In genomic region chr12:10140001-10140400, GRCh38 we compare ENCODE assay signal across 9 cellular contexts. TPM values are rescaled to one million over a fixed set of nuclear protein-coding genes. Genes with fewer than 3 reads are reported as not detected.
DNase-seq lines count a peak whose midpoint lies in the region; ATAC-seq, FAIRE-seq and TF ChIP-seq lines count a peak whose summit lies in the region.
"Had no signal": no experiment of that assay in that cellular context is flagged by ENCODE, and none has a peak within 500 bp of the region (broad histone marks: within the 10 kb centered on the region; RNA-seq: fewer than 3 reads in every experiment).

No MANE protein-coding gene starts in this region.

- no peak overlapping the region for H3K27ac ChIP-seq in body of pancreas
- H3K27ac ChIP-seq in keratinocyte (ENCODE audit: control insufficient read depth, insufficient read depth, low read length): no peak overlapping the region

- no peak for TF ChIP-seq POLR2A in body of pancreas (IDR thresholded peaks at IDR 0.05)

- dilution Hi-C loops in keratinocyte (cut with MboI; ENCODE audit: extremely low pct_ligation_motif_present, low sequenced_read_pairs): no loop called here

- TF ChIP-seq CTCF in body of pancreas (IDR thresholded peaks at IDR 0.05) (peak in 6 of 7 experiments; percentile 8 to 54 (median 32)), keratinocyte (optimal IDR thresholded peaks at IDR 0.05 in 1 of 3, IDR thresholded peaks at IDR 0.05 in 1 of 3, conservative IDR thresholded peaks at IDR 0.05 in 1 of 3; ENCODE audit: extremely low read depth in 1 of 3, insufficient read depth in 2 of 3, low read length in 3 of 3) (peak; percentile 50 to 75 (median 53))

- H3K79me2 ChIP-seq in keratinocyte (ENCODE audit: control insufficient read depth, insufficient read depth, low read length): no peaks in the 10 kb centered on the region

- H3K4me3 ChIP-seq in body of pancreas (no peak overlapping the region), keratinocyte (ENCODE audit: control insufficient read depth in 2 of 3, extremely low read depth in 1 of 3, insufficient read depth in 2 of 3, low read depth in 1 of 3, low read length in 3 of 3) (no peak overlapping the region)

- H3K9me1 ChIP-seq in keratinocyte (ENCODE audit: control insufficient read depth, extremely low read depth, insufficient read depth, low read length): no peaks in the 10 kb centered on the region

- H3K27me3 ChIP-seq in body of pancreas (peaks cover 0 to 4% of the 10 kb centered on the region in 2 donors), keratinocyte (ENCODE audit: control insufficient read depth, extremely low read depth, insufficient read depth, low read length) (no peaks in the 10 kb centered on the region)

- 8 to 12% methylated on average over 2 of the region's 2 CpGs for WGBS in body of pancreas, 2 donors

- ATAC-seq in body of pancreas: no peak
- no peak for ATAC-seq in HG03469 (IDR thresholded peaks at IDR 0.05; ENCODE audit: unreplicated experiment)
- no peak for ATAC-seq in GM19351 (IDR thresholded peaks at IDR 0.05; ENCODE audit: unreplicated experiment)

- H3K4me2 ChIP-seq in keratinocyte (ENCODE audit: control insufficient read depth, extremely low read depth, insufficient read depth, low read depth, low read length): no peak overlapping the region

- H4K20me1 ChIP-seq in keratinocyte (ENCODE audit: control insufficient read depth, extremely low read depth, insufficient read depth, low read length): no peaks in the 10 kb centered on the region

- peak; percentile 57 for DNase-seq in DMS153 (lab: John Stamatoyannopoulos, UW)
- peak; percentile 23 for DNase-seq in HuH-7 (ENCODE audit: low spot score)
- DNase-seq in SKM-1 (lab: John Stamatoyannopoulos, UW; ENCODE audit: unreplicated experiment): peak; percentile 23
- peak in 2 of 4 donors; percentile 18 to 34 for DNase-seq in body of pancreas
- DNase-seq in keratinocyte (ENCODE audit: low read depth, low spot score): no peak
- peak; percentile 55 for DNase-seq in stimulated activated CD4-positive, alpha-beta T cell treated with anti-CD3 and anti-CD28 coated beads, Interleukin-4, amount 100 ng/mL, for 24 hours

- no peaks in the 10 kb centered on the region for H3K9me3 ChIP-seq in body of pancreas
- no peaks in the 10 kb centered on the region for H3K9me3 ChIP-seq in keratinocyte (ENCODE audit: control insufficient read depth, low read depth, low read length)

- intact Hi-C loops in body of pancreas (cut with DNase I): no loop called here

- FAIRE-seq in keratinocyte (lab: Jason Lieb, UNC): peak; percentile 82

- no peak overlapping the region for H2AFZ ChIP-seq in keratinocyte (ENCODE audit: control insufficient read depth, low read length)

- H3K4me1 ChIP-seq in body of pancreas: no peaks in the 10 kb centered on the region
- no peaks in the 10 kb centered on the region for H3K4me1 ChIP-seq in keratinocyte (ENCODE audit: control insufficient read depth, extremely low read depth, insufficient read depth, low read length)

- H3K9ac ChIP-seq in keratinocyte (ENCODE audit: control insufficient read depth, extremely low read depth, insufficient read depth, low read length): no peak overlapping the region

- H3K36me3 ChIP-seq in body of pancreas (replicated peaks in 1 of 2; ENCODE audit: insufficient read depth in 1 of 2, low read depth in 2 of 2): no peaks in the 10 kb centered on the region
- H3K36me3 ChIP-seq in keratinocyte (ENCODE audit: control insufficient read depth in 2 of 2, extremely low read depth in 1 of 2, insufficient read depth in 2 of 2, low read length in 2 of 2): no peaks in the 10 kb centered on the region

RNA-seq across cellular contexts. Expression of gene CLEC7A, which starts 10.0 kb away (rescaled TPM):
- total RNA-seq in body of pancreas: 1 to 10 TPM in 1 of 2 donors, not detected in 1; 5.7 TPM
- polyA plus RNA-seq in keratinocyte: 0.31 to 0.62 TPM (median 0.62 TPM) in 3 replicates
- polyA plus RNA-seq in keratinocyte (2011; ENCODE audit: low read depth): not detected
- 0.12 and 0.18 TPM in 2 replicates for polyA plus RNA-seq in keratinocyte (2011; cell fraction: cytosol; rRNA removed)
- 0.17 and 0.29 TPM in 2 replicates for polyA plus RNA-seq in keratinocyte (2011; cell fraction: nucleus; rRNA removed)
- polyA plus RNA-seq in keratinocyte (2012; ENCODE audit: low replicate concordance): 0.17 TPM in 1 of 2 replicates, not detected in the other
- polyA minus RNA-seq in keratinocyte: 0.06 to 0.13 TPM in 2 of 3 replicates, not detected in the other
- polyA minus RNA-seq in keratinocyte (2011; cell fraction: cytosol; rRNA and poly(A)+ RNA removed): not detected
- not detected in 2 replicates for polyA minus RNA-seq in keratinocyte (2011; cell fraction: nucleus; rRNA and poly(A)+ RNA removed)

RNA-seq across cellular contexts. Expression of gene OLR1, which starts 31.9 kb away (rescaled TPM):
- total RNA-seq in body of pancreas: 1 to 10 TPM in 1 of 2 donors, under 1 TPM in 1; 0.66 to 5.7 TPM
- 0.03 to 0.18 TPM (median 0.17 TPM) in 3 replicates for polyA plus RNA-seq in keratinocyte
- 0.39 TPM for polyA plus RNA-seq in keratinocyte (2011; ENCODE audit: low read depth)
- 0.13 and 0.34 TPM in 2 replicates for polyA plus RNA-seq in keratinocyte (2011; cell fraction: cytosol; rRNA removed)
- 0.32 and 0.69 TPM in 2 replicates for polyA plus RNA-seq in keratinocyte (2011; cell fraction: nucleus; rRNA removed)
- polyA plus RNA-seq in keratinocyte (2012; ENCODE audit: low replicate concordance): 0.34 TPM in 1 of 2 replicates, not detected in the other
- 0.99 TPM in 1 of 3 replicates, not detected in the others for polyA minus RNA-seq in keratinocyte
- polyA minus RNA-seq in keratinocyte (2011; cell fraction: cytosol; rRNA and poly(A)+ RNA removed): not detected
- 1.4 and 1.6 TPM in 2 replicates for polyA minus RNA-seq in keratinocyte (2011; cell fraction: nucleus; rRNA and poly(A)+ RNA removed)
- total RNA-seq: T-helper 1 cell treated with Interleukin-12 subunit alpha and Interleukin-12 subunit beta and Interleukin-4 antibody, amounts not matched to agents 30 ng/mL and 1 ng/mL, for 36 hours had no signal

RNA-seq across cellular contexts. Expression of gene TMEM52B, which starts 38.8 kb away (rescaled TPM):
- total RNA-seq in body of pancreas: under 1 TPM in 1 of 2 donors, not detected in 1; 0.26 TPM
- polyA plus RNA-seq in keratinocyte: 0.03 TPM in 1 of 3 replicates, not detected in the others
- not detected for polyA plus RNA-seq in keratinocyte (2011; ENCODE audit: low read depth)
- 0.06 TPM in 1 of 2 replicates, not detected in the other for polyA plus RNA-seq in keratinocyte (2011; cell fraction: cytosol; rRNA removed)
- not detected in 2 replicates for polyA plus RNA-seq in keratinocyte (2011; cell fraction: nucleus; rRNA removed)
- polyA plus RNA-seq in keratinocyte (2012; ENCODE audit: low replicate concordance): not detected in 2 replicates
- polyA minus RNA-seq in keratinocyte: 0.16 TPM in 1 of 3 replicates, not detected in the others
- not detected for polyA minus RNA-seq in keratinocyte (2011; cell fraction: cytosol; rRNA and poly(A)+ RNA removed)
- polyA minus RNA-seq in keratinocyte (2011; cell fraction: nucleus; rRNA and poly(A)+ RNA removed): not detected in 2 replicates
- total RNA-seq: T-helper 1 cell treated with Interleukin-12 subunit alpha and Interleukin-12 subunit beta and Interleukin-4 antibody, amounts not matched to agents 30 ng/mL and 1 ng/mL, for 36 hours had no signal

RNA-seq across cellular contexts. Expression of gene CLEC1A, which starts 41.2 kb away (rescaled TPM):
- total RNA-seq in body of pancreas: 1 to 10 TPM; 1.3 to 2.6 TPM
- 0.05 TPM in 1 of 3 replicates, not detected in the others for polyA plus RNA-seq in keratinocyte
- polyA plus RNA-seq in keratinocyte (2011; ENCODE audit: low read depth): not detected
- not detected in 2 replicates for polyA plus RNA-seq in keratinocyte (2011; cell fraction: cytosol; rRNA removed)
- not detected in 2 replicates for polyA plus RNA-seq in keratinocyte (2011; cell fraction: nucleus; rRNA removed)
- polyA plus RNA-seq in keratinocyte (2012; ENCODE audit: low replicate concordance): not detected in 2 replicates
- not detected in 3 replicates for polyA minus RNA-seq in keratinocyte
- polyA minus RNA-seq in keratinocyte (2011; cell fraction: cytosol; rRNA and poly(A)+ RNA removed): not detected
- not detected in 2 replicates for polyA minus RNA-seq in keratinocyte (2011; cell fraction: nucleus; rRNA and poly(A)+ RNA removed)
- total RNA-seq: T-helper 1 cell treated with Interleukin-12 subunit alpha and Interleukin-12 subunit beta and Interleukin-4 antibody, amounts not matched to agents 30 ng/mL and 1 ng/mL, for 36 hours had no signal
